ENCODE assay signal across 8 cellular contexts in the genomic region with DNA sequence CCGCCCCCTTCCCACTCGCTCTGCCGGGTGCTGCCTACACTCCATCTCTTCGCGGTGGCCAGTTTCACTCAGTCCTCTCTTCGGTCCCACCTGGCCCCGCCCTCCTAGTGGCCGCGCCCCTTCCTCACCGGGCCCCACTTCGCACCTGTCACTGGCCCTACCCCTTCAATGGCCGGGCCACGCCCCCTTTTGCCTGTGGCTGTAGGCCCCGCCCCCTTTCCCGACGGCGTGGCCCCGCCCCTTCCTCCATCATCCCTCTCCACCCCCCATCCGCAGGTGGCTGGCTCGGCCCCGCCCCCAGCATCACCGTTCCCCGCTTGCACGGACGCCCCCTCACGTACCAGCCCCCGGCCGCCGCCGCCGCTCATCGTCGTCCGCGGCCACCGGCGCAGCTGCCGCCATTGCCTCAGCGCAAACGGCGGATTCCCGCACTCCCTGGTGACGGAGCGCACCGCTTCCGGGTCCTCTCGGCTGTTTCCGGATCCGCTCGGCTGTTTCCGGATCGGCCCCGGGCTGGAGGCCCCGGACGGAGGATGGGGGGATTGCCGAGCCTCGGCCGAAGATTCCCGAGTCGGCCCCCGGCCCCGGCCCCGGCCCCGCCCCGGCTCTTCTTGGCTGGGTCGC.
DNase-seq lines count a peak whose midpoint lies in the region; ATAC-seq, FAIRE-seq and TF ChIP-seq lines count a peak whose summit lies in the region.

A gene with protein sequence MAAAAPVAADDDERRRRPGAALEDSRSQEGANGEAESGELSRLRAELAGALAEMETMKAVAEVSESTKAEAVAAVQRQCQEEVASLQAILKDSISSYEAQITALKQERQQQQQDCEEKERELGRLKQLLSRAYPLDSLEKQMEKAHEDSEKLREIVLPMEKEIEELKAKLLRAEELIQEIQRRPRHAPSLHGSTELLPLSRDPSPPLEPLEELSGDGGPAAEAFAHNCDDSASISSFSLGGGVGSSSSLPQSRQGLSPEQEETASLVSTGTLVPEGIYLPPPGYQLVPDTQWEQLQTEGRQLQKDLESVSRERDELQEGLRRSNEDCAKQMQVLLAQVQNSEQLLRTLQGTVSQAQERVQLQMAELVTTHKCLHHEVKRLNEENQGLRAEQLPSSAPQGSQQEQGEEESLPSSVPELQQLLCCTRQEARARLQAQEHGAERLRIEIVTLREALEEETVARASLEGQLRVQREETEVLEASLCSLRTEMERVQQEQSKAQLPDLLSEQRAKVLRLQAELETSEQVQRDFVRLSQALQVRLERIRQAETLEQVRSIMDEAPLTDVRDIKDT (minus strand): TSS at position 477 of the 624 bp plus-strand sequence. CDS start 75 bp downstream, at position 402.

- TF ChIP-seq CTCF in choroid plexus epithelial cell (conservative IDR thresholded peaks at IDR 0.05; ENCODE audit: low read depth, low read length) = no peak

- H3K4me3 ChIP-seq in choroid plexus epithelial cell (ENCODE audit: low read depth, low read length) = peak within 1 kb of the TSS; percentile 89

- peak; percentile 64 for ATAC-seq in HG03439 (IDR thresholded peaks at IDR 0.05; ENCODE audit: unreplicated experiment)

- peak; percentile 84 for FAIRE-seq in GM19239 (lab: Jason Lieb, UNC)

- peak; percentile 68 to 79 for DNase-seq in AML-193 (lab: John Stamatoyannopoulos, UW)
- peak; percentile 87 for DNase-seq in GM19239 (ENCODE audit: insufficient read length, low spot score)
- DNase-seq in NCI-H510A (lab: John Stamatoyannopoulos, UW) = peak; percentile 96
- peak; percentile 94 for DNase-seq in activated CD4-positive, alpha-beta T cell treated with anti-CD3 and anti-CD28 coated beads for 4 hours
- peak; percentile 89 for DNase-seq in choroid plexus epithelial cell (ENCODE audit: low read depth)
- DNase-seq in kidney glomerular epithelial cell (lab: John Stamatoyannopoulos, UW) = peak; percentile 77
- peak; percentile 85 to 98 for DNase-seq in stimulated activated CD4-positive, alpha-beta T cell treated with anti-CD3 and anti-CD28 coated beads, Interleukin-1b, Interleukin-23, amount 100 ng/mL, for 1 hour (ENCODE audit: low read depth in 2 of 2)

Comparison
In these comparisons a context has a peak if more than half of its experiments do, and no peak if none do; other contexts are left out.
1. Peak in every context shown above with its lines: DNase-seq, ATAC-seq and H3K4me3 ChIP-seq.